9 cellular contexts compared by ENCODE assay signal in genomic region chr12:102479099-102479887, GRCh38. TPM values are rescaled to one million over a fixed set of nuclear protein-coding genes. Genes with fewer than 3 reads are reported as not detected.
A peak's percentile ranks its signal among the peaks of the same experiment; 100 is the strongest.
DNase-seq lines count a peak whose midpoint lies in the region; ATAC-seq and TF ChIP-seq lines count a peak whose summit lies in the region.
"Had no signal": no experiment of that assay in that cellular context is flagged by ENCODE, and none has a peak within 500 bp of the region (broad histone marks: within the 10 kb centered on the region; RNA-seq: fewer than 3 reads in every experiment).

No MANE protein-coding gene starts in this region.

- peaks cover 25 to 32% of the 10 kb centered on the region in 2 donors for H3K27me3 Mint-ChIP-seq in natural killer cell treated with Interleukin-12 subunit alpha and Interleukin-12 subunit beta and Interleukin-15 and Interleukin-18, amount 100 ng/mL, for 72 hours
- H3K27me3 Mint-ChIP-seq in activated naive CD8-positive, alpha-beta T cell treated with anti-CD3 and anti-CD28 coated beads for 36 hours = peaks cover 7% of the 10 kb centered on the region

- H3K9me3 ChIP-seq in adrenal gland (replicated peaks in 1 of 3) = no peaks in the 10 kb centered on the region

- peak; percentile 33 for ATAC-seq in GM19043 (IDR thresholded peaks at IDR 0.05; ENCODE audit: low read depth, unreplicated experiment)
- peak; percentile 24 for ATAC-seq in HG03139 (IDR thresholded peaks at IDR 0.05; ENCODE audit: unreplicated experiment)
- ATAC-seq in natural killer cell treated with Interleukin-12 subunit alpha and Interleukin-12 subunit beta and Interleukin-15 and Interleukin-18, amount 100 ng/mL, for 72 hours = peak; percentile 3 to 34

- H3K4me3 Mint-ChIP-seq in natural killer cell treated with Interleukin-12 subunit alpha and Interleukin-12 subunit beta and Interleukin-15 and Interleukin-18, amount 100 ng/mL, for 72 hours = no peak overlapping the region
- no peak overlapping the region for H3K4me3 Mint-ChIP-seq in activated naive CD8-positive, alpha-beta T cell treated with anti-CD3 and anti-CD28 coated beads for 36 hours

- TF ChIP-seq CTCF in adrenal gland (IDR thresholded peaks at IDR 0.05) = no peak

- no peaks in the 10 kb centered on the region for H3K36me3 ChIP-seq in adrenal gland (replicated peaks in 1 of 2)

- H3K9me3 Mint-ChIP-seq in natural killer cell treated with Interleukin-12 subunit alpha and Interleukin-12 subunit beta and Interleukin-15 and Interleukin-18, amount 100 ng/mL, for 72 hours = no peaks in the 10 kb centered on the region
- peaks cover 3% of the 10 kb centered on the region for H3K9me3 Mint-ChIP-seq in activated naive CD8-positive, alpha-beta T cell treated with anti-CD3 and anti-CD28 coated beads for 36 hours

- H3K27ac ChIP-seq in adrenal gland = peak overlapping the region in 4 of 5 donors; percentile 2 to 47 (median 24)

- 33 to 37% (median 35%) methylated on average over 11 of the region's 11 CpGs for WGBS in adrenal gland, 4 donors

- no peak for TF ChIP-seq POLR2A in adrenal gland (IDR thresholded peaks at IDR 0.05)

- H3K36me3 Mint-ChIP-seq in natural killer cell treated with Interleukin-12 subunit alpha and Interleukin-12 subunit beta and Interleukin-15 and Interleukin-18, amount 100 ng/mL, for 72 hours = no peaks in the 10 kb centered on the region
- H3K36me3 Mint-ChIP-seq in activated naive CD8-positive, alpha-beta T cell treated with anti-CD3 and anti-CD28 coated beads for 36 hours = peaks cover 4% of the 10 kb centered on the region

- H3K27ac Mint-ChIP-seq in natural killer cell treated with Interleukin-12 subunit alpha and Interleukin-12 subunit beta and Interleukin-15 and Interleukin-18, amount 100 ng/mL, for 72 hours = no peak overlapping the region
- no peak overlapping the region for H3K27ac Mint-ChIP-seq in activated naive CD8-positive, alpha-beta T cell treated with anti-CD3 and anti-CD28 coated beads for 36 hours
- H3K27ac Mint-ChIP-seq: activated naive CD4-positive, alpha-beta T cell treated with anti-CD3 and anti-CD28 coated beads, Interleukin-2, amount 50 U/mL, for 72 hours had no signal

- peak overlapping the region in 1 of 4 donors; percentile 47 for H3K4me3 ChIP-seq in adrenal gland

- intact Hi-C loops in adrenal gland (cut with DNase I) = no loop called here

- H3K4me1 Mint-ChIP-seq in natural killer cell treated with Interleukin-12 subunit alpha and Interleukin-12 subunit beta and Interleukin-15 and Interleukin-18, amount 100 ng/mL, for 72 hours (ENCODE audit: low read depth in 2 of 2) = peaks cover 11 to 12% of the 10 kb centered on the region in 2 donors
- H3K4me1 Mint-ChIP-seq in activated naive CD8-positive, alpha-beta T cell treated with anti-CD3 and anti-CD28 coated beads for 36 hours = peaks cover 56% of the 10 kb centered on the region

- H3K4me1 ChIP-seq in adrenal gland (replicated peaks in 1 of 2) = peaks cover 0 to 13% of the 10 kb centered on the region in 2 donors

- H3K27me3 ChIP-seq in adrenal gland = no peaks in the 10 kb centered on the region

- DNase-seq in Ammon's horn (ENCODE audit: low spot score) = peak; percentile 37
- no peak for DNase-seq in adrenal gland
- no peak for DNase-seq in natural killer cell treated with Interleukin-12 subunit alpha and Interleukin-12 subunit beta and Interleukin-15 and Interleukin-18, amount 100 ng/mL, for 72 hours (ENCODE audit: low spot score)
- no peak for DNase-seq in globus pallidus (ENCODE audit: low spot score)
- no peak for DNase-seq in AML-193 (lab: John Stamatoyannopoulos, UW)
- no peak for DNase-seq in activated naive CD8-positive, alpha-beta T cell treated with anti-CD3 and anti-CD28 coated beads for 36 hours

RNA-seq across cellular contexts. Expression of gene IGF1, which starts 1.1 kb away (rescaled TPM):
- total RNA-seq in adrenal gland = 10 to 100 TPM in 7 of 8 donors, 1 to 10 TPM in 1; 7.1 to 28.4 (median 17.3) TPM
- 10 to 100 TPM in 2 of 3 donors, 1 to 10 TPM in 1; 7.7 to 17.2 (median 14.3) TPM for polyA plus RNA-seq in adrenal gland
- under 1 TPM in 1 of 2 donors, not detected in 1; 0.05 TPM for total RNA-seq in natural killer cell treated with Interleukin-12 subunit alpha and Interleukin-12 subunit beta and Interleukin-15 and Interleukin-18, amount 100 ng/mL, for 72 hours
- 1 to 10 TPM; 2.1 to 2.3 TPM for total RNA-seq in activated naive CD8-positive, alpha-beta T cell treated with anti-CD3 and anti-CD28 coated beads for 36 hours
